In the genomic region with DNA sequence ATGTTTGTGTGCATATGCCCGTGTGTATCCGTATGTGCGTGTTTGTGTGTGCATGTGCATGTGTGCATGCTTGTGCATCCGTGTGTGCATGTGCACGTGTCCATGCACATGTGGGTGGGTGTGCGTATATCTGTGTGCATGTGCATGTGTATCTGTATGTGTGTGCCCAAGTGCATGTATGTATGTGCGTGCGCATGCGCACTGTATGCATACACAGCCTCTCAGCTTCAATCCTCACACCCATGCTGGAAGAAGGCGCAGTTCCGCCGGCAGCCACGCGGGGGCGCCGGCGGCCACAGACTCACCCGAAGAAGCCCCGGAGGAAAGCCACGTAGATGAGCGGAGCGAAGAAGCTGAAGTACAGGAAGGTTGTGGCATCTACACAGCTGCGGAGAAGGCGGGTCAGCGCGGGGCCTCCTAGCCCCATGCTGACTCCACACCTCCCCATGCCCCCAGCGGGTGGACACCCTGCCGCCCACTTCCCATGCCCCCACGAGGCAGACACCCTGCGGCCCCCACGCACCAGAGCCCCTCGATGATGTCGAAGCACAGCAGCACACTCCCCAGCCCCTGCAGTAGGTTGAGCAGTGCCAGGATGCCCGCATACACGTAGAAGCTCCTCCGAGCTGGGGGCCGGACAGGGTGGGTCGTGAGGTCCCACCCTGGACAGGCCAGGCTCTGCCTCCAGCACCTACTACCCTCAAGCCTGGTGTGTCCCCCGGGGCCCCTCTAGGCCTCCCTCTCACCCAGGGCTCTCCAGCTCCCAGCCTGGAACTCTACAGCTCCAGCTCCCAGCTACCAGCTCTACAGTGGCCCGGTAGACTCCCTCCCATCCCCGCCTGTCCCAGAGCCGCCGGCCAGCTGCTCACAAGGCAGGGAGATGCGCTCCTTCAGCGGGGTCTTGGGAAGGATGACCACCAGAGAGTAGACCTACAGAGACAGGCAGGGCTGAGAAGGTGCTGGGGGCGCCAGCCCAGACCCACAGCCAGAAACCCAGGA, we compare ENCODE assay signal across 8 cellular contexts. TPM values are rescaled to one million over a fixed set of nuclear protein-coding genes. Genes with fewer than 3 reads are reported as not detected.
DNase-seq lines count a peak whose midpoint lies in the region; ATAC-seq and TF ChIP-seq lines count a peak whose summit lies in the region.

No MANE protein-coding gene starts in this region.

- no peaks in the 10 kb centered on the region for H3K27me3 ChIP-seq in sigmoid colon

- WGBS in sigmoid colon, 2 donors = 43 to 44% methylated on average over 46 of the region's 46 CpGs

- H3K4me1 ChIP-seq in sigmoid colon = peaks cover 0 to 11% (median 8%) of the 10 kb centered on the region in 4 donors

- no peaks in the 10 kb centered on the region for H3K9me3 ChIP-seq in sigmoid colon

- H3K4me3 ChIP-seq in sigmoid colon = no peak overlapping the region

- intact Hi-C loops in left ventricle myocardium superior (cut with micrococcal nuclease) = no loop called here
- intact Hi-C loops in sigmoid colon (cut with DNase I) = loop anchor here (2.0 kb wide), 1 partner anchor 250 kb away; no protein-coding TSS in a partner anchor

- ATAC-seq in GM18502 (IDR thresholded peaks at IDR 0.05; ENCODE audit: poor library complexity, unreplicated experiment) = peak; percentile 85
- peak; percentile 59 for ATAC-seq in HG03025 (IDR thresholded peaks at IDR 0.05; ENCODE audit: low FRiP score, unreplicated experiment)
- peak; percentile 83 for ATAC-seq in left ventricle myocardium superior
- ATAC-seq in GM18873 (IDR thresholded peaks at IDR 0.05; ENCODE audit: low FRiP score, unreplicated experiment) = no peak

- peak overlapping the region in 3 of 4 donors; percentile 7 to 43 (median 33) for H3K27ac ChIP-seq in sigmoid colon

- TF ChIP-seq POLR2A in sigmoid colon (IDR thresholded peaks at IDR 0.05) = no peak

- H3K36me3 ChIP-seq in sigmoid colon = peaks cover 15 to 72% (median 31%) of the 10 kb centered on the region in 4 donors

- no peak for TF ChIP-seq EP300 in sigmoid colon (IDR thresholded peaks at IDR 0.05)

- DNase-seq in NCI-H2029 (lab: John Stamatoyannopoulos, UW) = peak; percentile 74
- peak; percentile 72 for DNase-seq in T-helper 9 cell
- DNase-seq in amygdala (lab: John Stamatoyannopoulos, UW) = peak in 55 of 56 donors; percentile 17 to 92 (median 70)
- DNase-seq in left ventricle myocardium superior = peak; percentile 90
- DNase-seq in sigmoid colon = peak; percentile 91

- peak; percentile 88 to 99 (median 92) for TF ChIP-seq CTCF in sigmoid colon (IDR thresholded peaks at IDR 0.05)

RNA-seq across cellular contexts. Expression of a gene that starts 15.4 kb away (rescaled TPM):
- total RNA-seq in left ventricle myocardium superior = 22.8 TPM
- total RNA-seq in sigmoid colon = 10 to 100 TPM; 28.5 to 33.2 (median 31.1) TPM
- polyA plus RNA-seq in sigmoid colon = 10 to 100 TPM in 2 of 3 donors, 1 to 10 TPM in 1; 7.2 to 20.4 (median 10.2) TPM

RNA-seq across cellular contexts. Expression of a gene that starts 23.0 kb away (rescaled TPM):
- total RNA-seq in left ventricle myocardium superior = 8.7 TPM
- total RNA-seq in sigmoid colon = 1 to 10 TPM; 3.0 to 5.1 (median 3.6) TPM
- 10 to 100 TPM in 1 of 3 donors, 1 to 10 TPM in 2; 2.4 to 28.6 (median 6.2) TPM for polyA plus RNA-seq in sigmoid colon

RNA-seq across cellular contexts. Expression of a gene that starts 53.8 kb away (rescaled TPM):
- total RNA-seq in left ventricle myocardium superior (1.5 TPM), sigmoid colon (1 to 10 TPM; 2.0 to 4.3 (median 2.4) TPM)
- 10 to 100 TPM in 1 of 3 donors, 1 to 10 TPM in 2; 2.5 to 16.7 (median 3.0) TPM for polyA plus RNA-seq in sigmoid colon
